8 cellular contexts compared by ENCODE assay signal in genomic region chr4:8158710-8159521, GRCh38. TPM values are rescaled to one million over a fixed set of nuclear protein-coding genes. Genes with fewer than 3 reads are reported as not detected.
A peak's percentile ranks its signal among the peaks of the same experiment; 100 is the strongest.
DNase-seq lines count a peak whose midpoint lies in the region; ATAC-seq and TF ChIP-seq lines count a peak whose summit lies in the region.

ABLIM2 (minus strand) TSS chr4:8158813; CDS start chr4:8158689, 124 bp downstream.

- DNase-seq in AML-193 (lab: John Stamatoyannopoulos, UW) (peak; percentile 91), NCI-H460 (ENCODE audit: extremely low read depth, low read depth) (peak; percentile 85), choroid plexus epithelial cell (ENCODE audit: low read depth) (peak; percentile 99), kidney glomerular epithelial cell (lab: John Stamatoyannopoulos, UW) (peak; percentile 83)
- peak; percentile 96 for DNase-seq in activated CD4-positive, alpha-beta T cell treated with anti-CD3 and anti-CD28 coated beads for 24 hours (ENCODE audit: low read depth in 2 of 2)
- peak; percentile 96 to 97 for DNase-seq in stimulated activated CD4-positive, alpha-beta T cell treated with anti-CD3 and anti-CD28 coated beads, Interleukin-15, amount 100 ng/mL, for 48 hours (ENCODE audit: low read depth in 2 of 2)

- TF ChIP-seq CTCF in choroid plexus epithelial cell (conservative IDR thresholded peaks at IDR 0.05; ENCODE audit: low read depth, low read length), result no peak

- ATAC-seq in HG03432 (IDR thresholded peaks at IDR 0.05; ENCODE audit: unreplicated experiment), result peak; percentile 97

- TF ChIP-seq POLR2A in GM19193 (IDR thresholded peaks at IDR 0.05; ENCODE audit: extremely low read depth, insufficient read depth, insufficient read length), result peak; percentile 70

- H3K4me3 ChIP-seq in choroid plexus epithelial cell (ENCODE audit: low read depth, low read length), result peak within 1 kb of the TSS; percentile 87

RNA-seq across cellular contexts. Expression of gene ABLIM2, which starts in this region (rescaled TPM):
- total RNA-seq in NCI-H460 (2014; rRNA removed; shearing (Covaris generic)), result 2.3 and 3.6 TPM in 2 replicates
- 1.2 and 1.3 TPM in 2 replicates for polyA plus RNA-seq in NCI-H460 (2014; cell fraction: nucleus; rRNA removed)

Comparison
In these comparisons a context has a peak if more than half of its experiments do, and no peak if none do; other contexts are left out.
1. Peak in every context shown above with its lines: DNase-seq, ATAC-seq and H3K4me3 ChIP-seq.